In genomic region chr5:124343021-124343420, GRCh38 we compare ENCODE assay signal across 15 cellular contexts.
DNase-seq lines count a peak whose midpoint lies in the region; TF ChIP-seq lines count a peak whose summit lies in the region.
"Had no signal": no experiment of that assay in that cellular context is flagged by ENCODE, and none has a peak within 500 bp of the region (broad histone marks: within the 10 kb centered on the region; RNA-seq: fewer than 3 reads in every experiment).

No MANE protein-coding gene starts in this region.

- intact Hi-C loops in thyroid gland (cut with DNase I): no loop called here

- TF ChIP-seq POLR2A in thyroid gland (IDR thresholded peaks at IDR 0.05): no peak

- no peaks in the 10 kb centered on the region for H3K9me3 ChIP-seq in thyroid gland
- H3K9me3 ChIP-seq: BE2C had no signal

- H3K4me3 ChIP-seq in HFF-Myc (replicated peaks; ENCODE audit: low read depth, low read length): no peak overlapping the region
- no peak overlapping the region for H3K4me3 ChIP-seq in brain microvascular endothelial cell (ENCODE audit: low read depth, low read length)
- H3K4me3 ChIP-seq in foreskin fibroblast (ENCODE audit: low read depth in 1 of 2, low read length in 2 of 2): no peak overlapping the region
- no peak overlapping the region for H3K4me3 ChIP-seq in thyroid gland (replicated peaks in 1 of 3)

- WGBS in thyroid gland, 2 donors: 73% methylated on average over 1 of the region's 1 CpG

- peaks cover 32 to 40% of the 10 kb centered on the region in 2 donors for H3K4me1 ChIP-seq in thyroid gland
- H3K4me1 ChIP-seq: BE2C had no signal

- TF ChIP-seq CTCF in HFF-Myc (IDR thresholded peaks at IDR 0.05; ENCODE audit: low read depth, low read length, missing control alignments) (no peak), brain microvascular endothelial cell (IDR thresholded peaks at IDR 0.05; ENCODE audit: low read depth, low read length, missing control alignments) (no peak), foreskin fibroblast (IDR thresholded peaks at IDR 0.05; ENCODE audit: low read depth, low read length) (no peak), thyroid gland (IDR thresholded peaks at IDR 0.05) (no peak)

- DNase-seq in HFF-Myc (ENCODE audit: extremely low read depth, low read depth) (peak; percentile 21), brain microvascular endothelial cell (no peak), foreskin fibroblast (peak; percentile 20 to 46), thyroid gland (no peak), HuH-7.5 (ENCODE audit: low spot score) (no peak), glomerular visceral epithelial cell (ENCODE audit: extremely low spot score) (no peak), T-helper 9 cell (no peak)
- DNase-seq: BE2C; Calu3; CD4-positive, alpha-beta T cell; DMS53; H7; NCI-H2171; NCI-H446; NCI-H69 had no signal

- H3K27ac ChIP-seq in brain microvascular endothelial cell (peak overlapping the region; percentile 57), thyroid gland (peak overlapping the region in 2 of 3 donors; percentile 71 to 78)

- H3K27me3 ChIP-seq in brain microvascular endothelial cell (replicated peaks) (no peaks in the 10 kb centered on the region), thyroid gland (no peaks in the 10 kb centered on the region)
- H3K27me3 ChIP-seq: BE2C had no signal

- H3K36me3 ChIP-seq in brain microvascular endothelial cell (replicated peaks) (no peaks in the 10 kb centered on the region), thyroid gland (no peaks in the 10 kb centered on the region)
- H3K36me3 ChIP-seq: BE2C had no signal

- in situ Hi-C loops in brain microvascular endothelial cell (cut with HindIII; ENCODE audit: low pct_ligation_motif_present, low sequenced_read_pairs): no loop called here

Comparison
In these comparisons a context has a peak if more than half of its experiments do, and no peak if none do; other contexts are left out.
1. DNase-seq: peak in HFF-Myc (single experiment) and foreskin fibroblast (2 of 2); none in brain microvascular endothelial cell (single experiment), thyroid gland (0 of 2), HuH-7.5 (single experiment), glomerular visceral epithelial cell (single experiment) and T-helper 9 cell (single experiment).